In the genomic region with DNA sequence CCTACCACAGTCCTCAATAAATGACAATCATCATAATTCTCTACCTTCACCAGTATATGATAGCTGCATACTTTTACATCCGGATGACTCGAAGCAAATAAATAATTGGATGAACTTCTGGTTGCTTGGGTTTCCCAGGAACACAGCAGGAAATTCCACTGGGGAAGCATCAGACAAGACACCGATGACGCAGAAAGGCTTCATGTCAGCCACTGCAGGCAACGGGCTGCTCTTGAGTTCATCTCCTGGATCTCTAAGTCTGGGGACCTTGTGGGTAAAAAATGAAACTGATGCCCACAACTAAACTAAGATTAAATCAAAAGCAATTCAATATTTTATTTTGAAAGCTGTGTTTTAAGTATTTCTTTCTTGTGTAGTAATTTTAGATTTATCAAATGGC, we compare ENCODE assay signal across 19 cellular contexts.
"Had no signal": no experiment of that assay in that cellular context is flagged by ENCODE, and none has a peak within 500 bp of the region (broad histone marks: within the 10 kb centered on the region; RNA-seq: fewer than 3 reads in every experiment).

No MANE protein-coding gene starts in this region.

- H3K4me1 ChIP-seq: body of pancreas, left ventricle myocardium inferior, parathyroid adenoma, tibial artery, vagina had no signal

- H3K4me1 Mint-ChIP-seq: memory B cell had no signal

- H3K27ac ChIP-seq: body of pancreas, left ventricle myocardium inferior, neutrophil, parathyroid adenoma, tibial artery, vagina had no signal

- H3K36me3 Mint-ChIP-seq: memory B cell, natural killer cell had no signal

- H3K27me3 Mint-ChIP-seq: memory B cell had no signal

- H3K36me3 ChIP-seq: left ventricle myocardium inferior, neutrophil, tibial artery, vagina had no signal

- H3K9me3 Mint-ChIP-seq: memory B cell had no signal

- H3K27me3 ChIP-seq: body of pancreas, neutrophil, tibial artery, vagina had no signal

- H3K4me3 Mint-ChIP-seq: memory B cell, natural killer cell had no signal

- ATAC-seq: body of pancreas, natural killer cell had no signal

- H3K9me3 ChIP-seq: body of pancreas, left ventricle myocardium inferior, neutrophil, tibial artery, vagina had no signal

- H3K4me3 ChIP-seq: body of pancreas, left ventricle myocardium inferior, tibial artery, vagina had no signal

- H3K27ac Mint-ChIP-seq: memory B cell, natural killer cell had no signal

- DNase-seq: activated CD4-positive, alpha-beta T cell treated with anti-CD3 and anti-CD28 coated beads, Interleukin-2, amount 50 U/mL, for 48 hours; activated CD4-positive, CD25-positive, alpha-beta regulatory T cell; activated naive CD4-positive, alpha-beta T cell treated with anti-CD3 and anti-CD28 coated beads, Interleukin-2, amount 50 U/mL, for 16 hours; body of pancreas; central memory CD4-positive, alpha-beta T cell; cortex of kidney; effector CD4-positive, alpha-beta T cell; foreskin fibroblast; hippocampal formation; kidney; left ventricle myocardium inferior; natural killer cell; stimulated activated CD4-positive, alpha-beta T cell treated with anti-CD3 and anti-CD28 coated beads, Interleukin-12 subunit alpha, Interleukin-12 subunit beta, amount 100 ng/mL, for 4 hours; stimulated activated CD4-positive, alpha-beta T cell treated with anti-CD3 and anti-CD28 coated beads, Interleukin-2, amount 100 ng/mL, for 24 hours; tibial artery had no signal
